ENCODE assay signal across 23 cellular contexts in genomic region chr6:27081188-27081587, GRCh38.
DNase-seq lines count a peak whose midpoint lies in the region; FAIRE-seq and TF ChIP-seq lines count a peak whose summit lies in the region.
"Had no signal": no experiment of that assay in that cellular context is flagged by ENCODE, and none has a peak within 500 bp of the region (broad histone marks: within the 10 kb centered on the region; RNA-seq: fewer than 3 reads in every experiment).

No MANE protein-coding gene starts in this region.

- H4K8ac ChIP-seq in trophoblast cell (ENCODE audit: low read depth, low read length) = no peak overlapping the region

- H4K12ac ChIP-seq in trophoblast cell (ENCODE audit: low read depth, low read length) = no peak overlapping the region

- H3K79me2 ChIP-seq in endothelial cell of umbilical vein (ENCODE audit: control insufficient read depth, insufficient read depth, low read length) = no peaks in the 10 kb centered on the region
- no peaks in the 10 kb centered on the region for H3K79me2 ChIP-seq in trophoblast cell (ENCODE audit: control insufficient read depth, insufficient read depth, low read length, poor library complexity)

- no peak for TF ChIP-seq POLR2A in endothelial cell of umbilical vein (IDR thresholded peaks at IDR 0.05; ENCODE audit: low read depth, low read length)

- H3K27ac ChIP-seq in endothelial cell of umbilical vein (ENCODE audit: insufficient read depth, low read depth, low read length) (no peak overlapping the region), trophoblast cell (ENCODE audit: low read depth, low read length) (no peak overlapping the region)
- H3K27ac ChIP-seq: BLaER1 had no signal

- H2AK5ac ChIP-seq in trophoblast cell (ENCODE audit: low read length) = no peak overlapping the region

- no peak overlapping the region for H3K23ac ChIP-seq in trophoblast cell (ENCODE audit: low read length)

- H3K18ac ChIP-seq in trophoblast cell (ENCODE audit: low read length) = no peak overlapping the region

- no peak overlapping the region for H2BK120ac ChIP-seq in trophoblast cell (ENCODE audit: insufficient read depth, low read length, poor library complexity)

- no peak overlapping the region for H3K4me2 ChIP-seq in endothelial cell of umbilical vein (ENCODE audit: insufficient read depth, low read length)
- H3K4me2 ChIP-seq in trophoblast cell (ENCODE audit: low read length) = no peak overlapping the region
- H3K4me2 ChIP-seq: BLaER1 had no signal

- FAIRE-seq in endothelial cell of umbilical vein (lab: Jason Lieb, UNC) = peak; percentile 8
- FAIRE-seq: A204.1, GM12878, GM12892, GM18507 had no signal

- H3K9ac ChIP-seq in endothelial cell of umbilical vein (replicated peaks; ENCODE audit: extremely low read depth, insufficient read depth, low read length) (no peak overlapping the region), trophoblast cell (ENCODE audit: low read length) (no peak overlapping the region)
- H3K9ac ChIP-seq: BLaER1 had no signal

- no peak overlapping the region for H2BK12ac ChIP-seq in trophoblast cell (ENCODE audit: low read length)

- H4K20me1 ChIP-seq in endothelial cell of umbilical vein (replicated peaks; ENCODE audit: control insufficient read depth, extremely low read depth, insufficient read depth, low read length) = no peaks in the 10 kb centered on the region
- H4K20me1 ChIP-seq: BLaER1 had no signal

- BruUV-seq in endothelial cell of umbilical vein (replicated peaks; lab: Mats Ljungman, UMichigan) = no TSS peak

- dilution Hi-C loops in endothelial cell of umbilical vein (cut with MboI; ENCODE audit: extremely low pct_ligation_motif_present, low sequenced_read_pairs) = no loop called here

- no peak overlapping the region for H2AFZ ChIP-seq in endothelial cell of umbilical vein (ENCODE audit: low read depth, low read length)
- H2AFZ ChIP-seq in trophoblast cell (ENCODE audit: insufficient read depth, low read length, poor library complexity) = no peak overlapping the region

- no peak overlapping the region for H4K91ac ChIP-seq in trophoblast cell (ENCODE audit: low read depth, low read length)

- DNase-seq in NCI-H748 treated with DMSO at 0.1 percent for 48 hours (lab: John Stamatoyannopoulos, UW) (peak; percentile 26), NCI-H748 (lab: John Stamatoyannopoulos, UW; ENCODE audit: unreplicated experiment) (no peak), endothelial cell of umbilical vein (ENCODE audit: low read depth, low spot score) (no peak), trophoblast cell (peak; percentile 33 to 92), kidney tubule cell (ENCODE audit: low spot score) (no peak)
- DNase-seq: 8988T; ACHN; BE2C; C1 segment of cervical spinal cord; CD4-positive, alpha-beta memory T cell; CD4-positive, CD25-positive, alpha-beta regulatory T cell; CD8-positive, alpha-beta memory T cell; COR-L47; DMS 273 treated with DMSO at 0.1 percent for 48 hours; DMS79; DND-41; EL; GDM1 had no signal

- POLR2A ChIA-PET in endothelial cell of umbilical vein (lab: Charles Lee) = no interaction called here

- TF ChIP-seq CTCF in endothelial cell of umbilical vein (IDR thresholded peaks at IDR 0.05; ENCODE audit: extremely low read depth in 1 of 2, insufficient read depth in 1 of 2, low read depth in 1 of 2, low read length in 2 of 2) = no peak

- CTCF ChIA-PET in endothelial cell of umbilical vein (lab: Charles Lee) = interaction anchor here (1.3 to 4.6 kb wide), 4 partner anchors 14 to 486 kb away, joined by 3 to 26 read pairs (median 12); no protein-coding TSS in a partner anchor

- no peaks in the 10 kb centered on the region for H3K9me3 ChIP-seq in endothelial cell of umbilical vein (replicated peaks; ENCODE audit: control insufficient read depth, insufficient read depth, low read length)
- H3K9me3 ChIP-seq in trophoblast cell (ENCODE audit: insufficient read depth, low read depth, low read length) = no peaks in the 10 kb centered on the region
- H3K9me3 ChIP-seq: BE2C, BLaER1 had no signal

- peaks cover 3 to 19% of the 10 kb centered on the region in 2 experiments for H3K27me3 ChIP-seq in endothelial cell of umbilical vein (ENCODE audit: control insufficient read depth in 2 of 2, insufficient read depth in 2 of 2, low read length in 2 of 2)
- no peaks in the 10 kb centered on the region for H3K27me3 ChIP-seq in trophoblast cell (ENCODE audit: insufficient read depth, low read length)
- H3K27me3 ChIP-seq: BLaER1 had no signal

- no peaks in the 10 kb centered on the region for H3K36me3 ChIP-seq in endothelial cell of umbilical vein (ENCODE audit: control insufficient read depth in 2 of 2, extremely low read depth in 1 of 2, insufficient read depth in 2 of 2, low read length in 2 of 2)
- H3K36me3 ChIP-seq in trophoblast cell (ENCODE audit: control insufficient read depth in 1 of 2, insufficient read depth in 2 of 2, low read length in 2 of 2) = no peaks in the 10 kb centered on the region
- H3K36me3 ChIP-seq: BE2C, BLaER1 had no signal

- no peaks in the 10 kb centered on the region for H3K9me1 ChIP-seq in endothelial cell of umbilical vein (replicated peaks; ENCODE audit: control insufficient read depth, extremely low read depth, insufficient read depth, low read length)

- intact Hi-C loops in endothelial cell of umbilical vein (cut with micrococcal nuclease) = no loop called here

- H3K4me1 ChIP-seq in endothelial cell of umbilical vein (ENCODE audit: control insufficient read depth, extremely low read depth, insufficient read depth, low read length) (peaks cover 2% of the 10 kb centered on the region), trophoblast cell (ENCODE audit: control insufficient read depth in 1 of 2, insufficient read depth in 2 of 2, low read length in 2 of 2) (no peaks in the 10 kb centered on the region)
- H3K4me1 ChIP-seq: BLaER1 had no signal

- H3K79me1 ChIP-seq in trophoblast cell (ENCODE audit: low read length) = no peaks in the 10 kb centered on the region

- H3K4ac ChIP-seq in trophoblast cell (ENCODE audit: low read depth, low read length) = no peak overlapping the region

- H2BK5ac ChIP-seq in trophoblast cell (ENCODE audit: low read depth, low read length, poor library complexity) = no peak overlapping the region

- H3K14ac ChIP-seq in trophoblast cell (ENCODE audit: low read length) = no peak overlapping the region

- H3K4me3 ChIP-seq in endothelial cell of umbilical vein (replicated peaks in 1 of 3; ENCODE audit: insufficient read depth in 1 of 3, low read depth in 1 of 3, low read length in 3 of 3) = no peak overlapping the region
- no peak overlapping the region for H3K4me3 ChIP-seq in trophoblast cell (ENCODE audit: low read depth, low read length)
- H3K4me3 ChIP-seq: BLaER1, GM12878 had no signal

TF ChIP-seq in endothelial cell of umbilical vein, 7 proteins besides CTCF, POLR2A, EP300 and RAD21:
- TF ChIP-seq GATA2 (IDR thresholded peaks at IDR 0.05; ENCODE audit: insufficient read depth, insufficient read length, low read depth, low read length) (peak; percentile 53), EZH2 (IDR thresholded peaks at IDR 0.05; ENCODE audit: borderline replicate concordance, low read depth, low read length, severe bottlenecking) (no peak)
TF ChIP-seq in endothelial cell of umbilical vein: peak in this region for 1.

Comparison
In these comparisons a context has a peak if more than half of its experiments do, and no peak if none do; other contexts are left out.
1. DNase-seq: peak in NCI-H748 treated with DMSO at 0.1 percent for 48 hours (single experiment) and trophoblast cell (2 of 2); none in NCI-H748 (single experiment), endothelial cell of umbilical vein (single experiment) and kidney tubule cell (single experiment).